In genomic region chr20:4099905-4100675, GRCh38 we compare ENCODE assay signal across 32 cellular contexts. TPM values are rescaled to one million over a fixed set of nuclear protein-coding genes. Genes with fewer than 3 reads are reported as not detected.
DNase-seq lines count a peak whose midpoint lies in the region; ATAC-seq, FAIRE-seq and TF ChIP-seq lines count a peak whose summit lies in the region.
"Had no signal": no experiment of that assay in that cellular context is flagged by ENCODE, and none has a peak within 500 bp of the region (broad histone marks: within the 10 kb centered on the region; RNA-seq: fewer than 3 reads in every experiment).

No MANE protein-coding gene starts in this region.

- CTCF ChIA-PET in SK-N-SH (lab: Yijun Ruan, JAX), result interaction anchor here (1.0 to 1.2 kb wide), 2 partner anchors 8 to 9 kb away, joined by 5 to 6 read pairs; no protein-coding TSS in a partner anchor
- CTCF ChIA-PET in endothelial cell of umbilical vein (lab: Charles Lee), result interaction anchor here (0.6 to 1.1 kb wide), 2 partner anchors 8 to 29 kb away, joined by 3 read pairs; no protein-coding TSS in a partner anchor

- no peak for TF ChIP-seq POLR2A in endothelial cell of umbilical vein (IDR thresholded peaks at IDR 0.05; ENCODE audit: low read depth, low read length)

- no peaks in the 10 kb centered on the region for H3K36me3 ChIP-seq in SK-N-SH (replicated peaks in 1 of 2; ENCODE audit: control insufficient read depth in 1 of 2, insufficient read depth in 2 of 2, low read length in 1 of 2)
- no peaks in the 10 kb centered on the region for H3K36me3 ChIP-seq in endothelial cell of umbilical vein (ENCODE audit: control insufficient read depth in 2 of 2, extremely low read depth in 1 of 2, insufficient read depth in 2 of 2, low read length in 2 of 2)
- H3K36me3 ChIP-seq in osteoblast (ENCODE audit: insufficient read depth, low read length), result no peaks in the 10 kb centered on the region
- H3K36me3 ChIP-seq: cardiac muscle cell, colonic mucosa, esophagus squamous epithelium, HAP-1, left ventricle myocardium inferior, vagina had no signal

- H3K27ac ChIP-seq in SK-N-SH (ENCODE audit: low read depth in 2 of 2, low read length in 1 of 2) (peak overlapping the region in 1 of 2 experiments; percentile 32; a peak in 2 of 4 replicates), endothelial cell of umbilical vein (ENCODE audit: insufficient read depth, low read depth, low read length) (no peak overlapping the region), osteoblast (ENCODE audit: low read depth, low read length) (peak overlapping the region; percentile 31)
- H3K27ac ChIP-seq: 22Rv1, cardiac muscle cell, colonic mucosa, HL-60, left ventricle myocardium inferior, PC-9, vagina had no signal

- H3K9ac ChIP-seq in SK-N-SH (no peak overlapping the region), endothelial cell of umbilical vein (replicated peaks; ENCODE audit: extremely low read depth, insufficient read depth, low read length) (no peak overlapping the region)

- WGBS in SK-N-SH (ENCODE audit: low lambda C conversion rate), result 45% methylated on average over 7 of the region's 7 CpGs

- POLR2A ChIA-PET in SK-N-SH (lab: Yijun Ruan, JAX), result no interaction called here
- POLR2A ChIA-PET in endothelial cell of umbilical vein (lab: Charles Lee), result no interaction called here

- H3K9me1 ChIP-seq in endothelial cell of umbilical vein (replicated peaks; ENCODE audit: control insufficient read depth, extremely low read depth, insufficient read depth, low read length), result no peaks in the 10 kb centered on the region

- intact Hi-C loops in endothelial cell of umbilical vein (cut with micrococcal nuclease), result loop anchor here (5.0 kb wide), 1 partner anchor 562 kb away; no protein-coding TSS in a partner anchor

- no peaks in the 10 kb centered on the region for H3K4me1 ChIP-seq in SK-N-SH (ENCODE audit: control insufficient read depth in 1 of 2, insufficient read depth in 2 of 2, low read depth in 1 of 2, low read length in 1 of 2)
- H3K4me1 ChIP-seq in endothelial cell of umbilical vein (ENCODE audit: control insufficient read depth, extremely low read depth, insufficient read depth, low read length), result no peaks in the 10 kb centered on the region
- H3K4me1 ChIP-seq in osteoblast (ENCODE audit: insufficient read depth, low read length), result peaks cover 18% of the 10 kb centered on the region
- H3K4me1 ChIP-seq: colonic mucosa, esophagus squamous epithelium, HAP-1, left ventricle myocardium inferior, vagina had no signal

- TF ChIP-seq CTCF in SK-N-SH (IDR thresholded peaks at IDR 0.05), result no peak
- no peak for TF ChIP-seq CTCF in endothelial cell of umbilical vein (IDR thresholded peaks at IDR 0.05; ENCODE audit: extremely low read depth in 1 of 2, insufficient read depth in 1 of 2, low read depth in 1 of 2, low read length in 2 of 2)
- no peak for TF ChIP-seq CTCF in osteoblast (IDR thresholded peaks at IDR 0.05; ENCODE audit: extremely low read depth, low read depth, low read length)

- H3K9me3 ChIP-seq in SK-N-SH (peaks cover 7% of the 10 kb centered on the region; the same call in 1 of the 2 replicates), endothelial cell of umbilical vein (replicated peaks; ENCODE audit: control insufficient read depth, insufficient read depth, low read length) (no peaks in the 10 kb centered on the region), osteoblast (ENCODE audit: low read depth, low read length) (no peaks in the 10 kb centered on the region)
- H3K9me3 ChIP-seq: colonic mucosa had no signal

- TF ChIP-seq EP300 in SK-N-SH (IDR thresholded peaks at IDR 0.05; ENCODE audit: borderline replicate concordance in 1 of 2, low read depth in 1 of 2, low read length in 1 of 2), result no peak

- dilution Hi-C loops in endothelial cell of umbilical vein (cut with MboI; ENCODE audit: extremely low pct_ligation_motif_present, low sequenced_read_pairs), result no loop called here

- H2AFZ ChIP-seq in SK-N-SH (ENCODE audit: low read depth) (no peak overlapping the region), endothelial cell of umbilical vein (ENCODE audit: low read depth, low read length) (no peak overlapping the region), osteoblast (ENCODE audit: low read length) (peak overlapping the region; percentile 43)
- H2AFZ ChIP-seq: PC-9 had no signal

- peaks cover 19% of the 10 kb centered on the region for H3F3A ChIP-seq in SK-N-SH (replicated peaks; ENCODE audit: insufficient read depth)

- BruUV-seq in endothelial cell of umbilical vein (replicated peaks; lab: Mats Ljungman, UMichigan), result no TSS peak

- H4K20me1 ChIP-seq in SK-N-SH (ENCODE audit: insufficient read depth) (no peaks in the 10 kb centered on the region), endothelial cell of umbilical vein (replicated peaks; ENCODE audit: control insufficient read depth, extremely low read depth, insufficient read depth, low read length) (no peaks in the 10 kb centered on the region), osteoblast (ENCODE audit: insufficient read depth, low read length) (no peaks in the 10 kb centered on the region)

- FAIRE-seq in endothelial cell of umbilical vein (lab: Jason Lieb, UNC), result no peak
- FAIRE-seq: G401.6 had no signal

- H3K4me3 ChIP-seq in SK-N-SH (ENCODE audit: low read depth in 2 of 2, low read length in 1 of 2), result no peak overlapping the region
- no peak overlapping the region for H3K4me3 ChIP-seq in endothelial cell of umbilical vein (replicated peaks in 1 of 3; ENCODE audit: insufficient read depth in 1 of 3, low read depth in 1 of 3, low read length in 3 of 3)
- H3K4me3 ChIP-seq in osteoblast (ENCODE audit: insufficient read depth, low read length), result no peak overlapping the region
- H3K4me3 ChIP-seq: cardiac muscle cell, colonic mucosa, esophagus squamous epithelium, HAP-1, left ventricle myocardium inferior, PC-9, vagina had no signal

- ATAC-seq in SK-N-SH treated with all-trans-retinoic acid at 6 μM for 48 hours, result no peak; the same call in 2 of the 3 replicates
- ATAC-seq in HG02870 (IDR thresholded peaks at IDR 0.05; ENCODE audit: unreplicated experiment), result no peak
- ATAC-seq in HG02852 (IDR thresholded peaks at IDR 0.05; ENCODE audit: unreplicated experiment), result no peak
- ATAC-seq: effector memory CD8-positive, alpha-beta T cell; naive thymus-derived CD4-positive, alpha-beta T cell had no signal

- H3K79me2 ChIP-seq in SK-N-SH (ENCODE audit: insufficient read depth), result no peaks in the 10 kb centered on the region
- no peaks in the 10 kb centered on the region for H3K79me2 ChIP-seq in endothelial cell of umbilical vein (ENCODE audit: control insufficient read depth, insufficient read depth, low read length)
- H3K79me2 ChIP-seq in osteoblast (ENCODE audit: insufficient read depth, low read length), result no peaks in the 10 kb centered on the region

- DNase-seq in SK-N-SH, result no peak
- peak; percentile 16 for DNase-seq in NCI-H446 treated with DMSO at 0.1 percent for 48 hours (lab: John Stamatoyannopoulos, UW)
- no peak for DNase-seq in endothelial cell of umbilical vein (ENCODE audit: low read depth, low spot score)
- no peak for DNase-seq in osteoblast (ENCODE audit: insufficient read length, low spot score, missing footprints)
- DNase-seq in activated CD4-positive, CD25-positive, alpha-beta regulatory T cell treated with anti-CD3 and anti-CD28 coated beads, Interleukin-2, amount 50 U/mL, for 72 hours, result no peak
- DNase-seq: activated CD4-positive, alpha-beta T cell treated with anti-CD3 and anti-CD28 coated beads, Interleukin-2, amount 50 U/mL, for 4 hours; activated CD4-positive, CD25-positive, alpha-beta regulatory T cell; activated CD8-positive, alpha-beta memory T cell treated with anti-CD3 and anti-CD28 coated beads, Interleukin-2, amount 50 U/mL, for 4 hours; activated naive CD4-positive, alpha-beta T cell treated with anti-CD3 and anti-CD28 coated beads, Interleukin-2, amount 50 U/mL, for 16 hours; amygdala; CD8-positive, alpha-beta memory T cell; colonic mucosa; effector memory CD8-positive, alpha-beta T cell; esophagus squamous epithelium; left ventricle myocardium inferior; naive thymus-derived CD4-positive, alpha-beta T cell; NCI-H1092; NCI-H1694 treated with DMSO at 0.1 percent for 48 hours; NCI-H526 treated with DMSO at 0.1 percent for 48 hours; stimulated activated naive CD8-positive, alpha-beta T cell treated with anti-CD3 and anti-CD28 coated beads, Interleukin-15, amount 100 ng/mL, for 72 hours; T-helper 1 cell had no signal

- H3K4me2 ChIP-seq in SK-N-SH (no peak overlapping the region), endothelial cell of umbilical vein (ENCODE audit: insufficient read depth, low read length) (no peak overlapping the region), osteoblast (ENCODE audit: insufficient read depth, low read length) (peak overlapping the region; percentile 3)
- H3K4me2 ChIP-seq: PC-9 had no signal

- no peak for TF ChIP-seq RAD21 in SK-N-SH (IDR thresholded peaks at IDR 0.05; ENCODE audit: low read length)

- H3K27me3 ChIP-seq in SK-N-SH (ENCODE audit: insufficient read depth) (no peaks in the 10 kb centered on the region), endothelial cell of umbilical vein (ENCODE audit: control insufficient read depth in 2 of 2, insufficient read depth in 2 of 2, low read length in 2 of 2) (peaks cover 0 to under 1% of the 10 kb centered on the region in 2 experiments), osteoblast (ENCODE audit: insufficient read depth, low read length) (no peaks in the 10 kb centered on the region)
- H3K27me3 ChIP-seq: cardiac muscle cell, colonic mucosa, esophagus squamous epithelium, vagina had no signal

- H3K9me2 ChIP-seq in SK-N-SH, result no peaks in the 10 kb centered on the region

TF ChIP-seq in SK-N-SH, 30 proteins besides CTCF, POLR2A, EP300 and RAD21 (continues in another document):
- 0 out of 2 replicates have a peak, but pooled peaks have one; percentile 8 for TF ChIP-seq TCF12 (IDR thresholded peaks at IDR 0.05)
- TF ChIP-seq RFX5 (IDR thresholded peaks at IDR 0.05; ENCODE audit: low read length), result no peak

TF ChIP-seq in SK-N-SH treated with all-trans-retinoic acid at 6 μM for 48 hours, 23 proteins besides CTCF, POLR2A, EP300 and RAD21 (continues in another document):
- no peak for TF ChIP-seq ISL1 (CRISPR knock-in tag; IDR thresholded peaks at IDR 0.05)

TF ChIP-seq in endothelial cell of umbilical vein, 7 proteins besides CTCF, POLR2A, EP300 and RAD21 (continues in another document):
- peak; percentile 32 for TF ChIP-seq JUN (IDR thresholded peaks at IDR 0.05; ENCODE audit: borderline replicate concordance, insufficient read depth, insufficient read length, low read depth)

RNA-seq across cellular contexts. Expression of gene SMOX, which starts 48.5 kb away (rescaled TPM):
- polyA plus RNA-seq in SK-N-SH (2012; rRNA removed), result 7.6 and 17.2 TPM in 2 replicates
- polyA plus RNA-seq in SK-N-SH (2012; cell fraction: cytosol; rRNA removed), result 8.3 and 10.4 TPM in 2 replicates
- 27.9 and 36.1 TPM in 2 replicates for polyA plus RNA-seq in SK-N-SH (2012; cell fraction: nucleus; rRNA removed)
- total RNA-seq in endothelial cell of umbilical vein, result 13.7 and 21.8 TPM in 2 replicates
- 14.1 and 15.3 TPM in 2 replicates for polyA plus RNA-seq in endothelial cell of umbilical vein
- 9.7 and 10.5 TPM in 2 replicates for polyA plus RNA-seq in endothelial cell of umbilical vein (2011; cell fraction: cytosol; rRNA removed)
- 7.6 and 11.4 TPM in 2 replicates for polyA plus RNA-seq in endothelial cell of umbilical vein (2011; cell fraction: nucleus; rRNA removed)
- 25.1 and 26.9 TPM in 2 replicates for polyA plus RNA-seq in endothelial cell of umbilical vein (2012)
- polyA minus RNA-seq in endothelial cell of umbilical vein, result 3.0 and 3.2 TPM in 2 replicates
- 16.9 TPM for polyA minus RNA-seq in endothelial cell of umbilical vein (2011; cell fraction: cytosol; rRNA and poly(A)+ RNA removed)
- polyA minus RNA-seq in endothelial cell of umbilical vein (2011; cell fraction: nucleus; rRNA and poly(A)+ RNA removed), result 2.8 and 5.3 TPM in 2 replicates
- 10.5 and 11.2 TPM in 2 replicates for total RNA-seq in osteoblast
- total RNA-seq: B cell had no signal
- polyA plus RNA-seq: CD8-positive, alpha-beta memory T cell; naive thymus-derived CD4-positive, alpha-beta T cell had no signal
